Comparison of ENCODE assay signal across 7 cellular contexts in genomic region chr4:107034091-107034698, GRCh38. TPM values are rescaled to one million over a fixed set of nuclear protein-coding genes. Genes with fewer than 3 reads are reported as not detected.
A peak's percentile ranks its signal among the peaks of the same experiment; 100 is the strongest.
DNase-seq lines count a peak whose midpoint lies in the region; ATAC-seq and TF ChIP-seq lines count a peak whose summit lies in the region.

No MANE protein-coding gene starts in this region.

- H3K4me1 ChIP-seq in RWPE2 (ENCODE audit: insufficient read depth, poor library complexity, severe bottlenecking) (no peaks in the 10 kb centered on the region), muscle layer of duodenum (ENCODE audit: control insufficient read depth in 1 of 2, insufficient read depth in 2 of 2, low read length in 2 of 2) (peaks cover 3 to 35% of the 10 kb centered on the region in 2 donors)

- H3K9me3 Mint-ChIP-seq in effector memory CD8-positive, alpha-beta T cell, result peaks cover 0 to 1% of the 10 kb centered on the region in 2 donors

- no peak overlapping the region for H3K27ac ChIP-seq in RWPE2 (ENCODE audit: poor library complexity, severe bottlenecking)
- H3K27ac ChIP-seq in muscle layer of duodenum (ENCODE audit: low read length), result no peak overlapping the region

- peak; percentile 9 for TF ChIP-seq CTCF in RWPE2 (IDR thresholded peaks at IDR 0.05; ENCODE audit: poor library complexity, severe bottlenecking)

- H3K4me3 ChIP-seq in H7 (ENCODE audit: insufficient read depth, low read depth, low read length) (peak overlapping the region; percentile 33), RWPE2 (ENCODE audit: severe bottlenecking) (no peak overlapping the region), muscle layer of duodenum (ENCODE audit: low read depth in 1 of 2, low read length in 2 of 2) (peak overlapping the region; percentile 44 to 75)

- H3K27me3 ChIP-seq in H7 (ENCODE audit: control insufficient read depth, insufficient read depth, low read length), result peaks cover 38% of the 10 kb centered on the region
- peaks cover 100% of the 10 kb centered on the region for H3K27me3 ChIP-seq in RWPE2 (ENCODE audit: insufficient read depth, poor library complexity, severe bottlenecking)
- peaks cover 34% of the 10 kb centered on the region for H3K27me3 ChIP-seq in muscle layer of duodenum (ENCODE audit: low read depth, low read length)

- H3K36me3 ChIP-seq in H7 (replicated peaks; ENCODE audit: control insufficient read depth, insufficient read depth, low read length) (no peaks in the 10 kb centered on the region), RWPE2 (ENCODE audit: low read depth) (no peaks in the 10 kb centered on the region), muscle layer of duodenum (ENCODE audit: control insufficient read depth in 1 of 2, insufficient read depth in 2 of 2, low read length in 2 of 2) (no peaks in the 10 kb centered on the region)

- H3K36me3 Mint-ChIP-seq in effector memory CD8-positive, alpha-beta T cell (ENCODE audit: insufficient read depth), result peaks cover 5% of the 10 kb centered on the region

- H3K27me3 Mint-ChIP-seq in effector memory CD8-positive, alpha-beta T cell, result peaks cover 29 to 46% of the 10 kb centered on the region in 2 donors

- H3K4me1 Mint-ChIP-seq in effector memory CD8-positive, alpha-beta T cell (ENCODE audit: low read depth in 2 of 2), result peaks cover 11 to 15% of the 10 kb centered on the region in 2 donors

- H3K4me3 Mint-ChIP-seq in effector memory CD8-positive, alpha-beta T cell, result peak overlapping the region; percentile 82 to 85

- ATAC-seq in RWPE2 (ENCODE audit: low read depth), result peak; percentile 47
- peak; percentile 58 for ATAC-seq in effector memory CD8-positive, alpha-beta T cell (replicated peaks)
- ATAC-seq in HG03439 (IDR thresholded peaks at IDR 0.05; ENCODE audit: unreplicated experiment), result no peak

- H3K27ac Mint-ChIP-seq in effector memory CD8-positive, alpha-beta T cell, result no peak overlapping the region

- DNase-seq in H7 (peak; percentile 68), RWPE2 (ENCODE audit: low spot score) (peak; percentile 47), NCI-H1417 treated with DMSO at 0.1 percent for 48 hours (lab: John Stamatoyannopoulos, UW) (no peak)
- no peak for DNase-seq in effector memory CD8-positive, alpha-beta T cell
- no peak for DNase-seq in NK-92 treated with Interleukin-12 subunit alpha and Interleukin-12 subunit beta, amount 100 ng/mL, for 24 hours (lab: John Stamatoyannopoulos, UW)

- H3K9me3 ChIP-seq in RWPE2 (ENCODE audit: severe bottlenecking), result no peaks in the 10 kb centered on the region
- H3K9me3 ChIP-seq in muscle layer of duodenum (ENCODE audit: control insufficient read depth in 1 of 2, low read length in 2 of 2), result no peaks in the 10 kb centered on the region

RNA-seq across cellular contexts. Expression of gene DKK2, which starts 1.9 kb away (rescaled TPM):
- total RNA-seq in H7 (2014; rRNA removed; shearing (Covaris generic)), result not detected in 2 replicates

Comparison
In these comparisons a context has a peak if more than half of its experiments do, and no peak if none do; other contexts are left out.
1. DNase-seq: peak in H7 (single experiment) and RWPE2 (single experiment); none in effector memory CD8-positive, alpha-beta T cell (0 of 3), NK-92 treated with Interleukin-12 subunit alpha and Interleukin-12 subunit beta, amount 100 ng/mL, for 24 hours (single experiment) and NCI-H1417 treated with DMSO at 0.1 percent for 48 hours (single experiment).